Comparison of ENCODE assay signal across 19 cellular contexts in the genomic region with DNA sequence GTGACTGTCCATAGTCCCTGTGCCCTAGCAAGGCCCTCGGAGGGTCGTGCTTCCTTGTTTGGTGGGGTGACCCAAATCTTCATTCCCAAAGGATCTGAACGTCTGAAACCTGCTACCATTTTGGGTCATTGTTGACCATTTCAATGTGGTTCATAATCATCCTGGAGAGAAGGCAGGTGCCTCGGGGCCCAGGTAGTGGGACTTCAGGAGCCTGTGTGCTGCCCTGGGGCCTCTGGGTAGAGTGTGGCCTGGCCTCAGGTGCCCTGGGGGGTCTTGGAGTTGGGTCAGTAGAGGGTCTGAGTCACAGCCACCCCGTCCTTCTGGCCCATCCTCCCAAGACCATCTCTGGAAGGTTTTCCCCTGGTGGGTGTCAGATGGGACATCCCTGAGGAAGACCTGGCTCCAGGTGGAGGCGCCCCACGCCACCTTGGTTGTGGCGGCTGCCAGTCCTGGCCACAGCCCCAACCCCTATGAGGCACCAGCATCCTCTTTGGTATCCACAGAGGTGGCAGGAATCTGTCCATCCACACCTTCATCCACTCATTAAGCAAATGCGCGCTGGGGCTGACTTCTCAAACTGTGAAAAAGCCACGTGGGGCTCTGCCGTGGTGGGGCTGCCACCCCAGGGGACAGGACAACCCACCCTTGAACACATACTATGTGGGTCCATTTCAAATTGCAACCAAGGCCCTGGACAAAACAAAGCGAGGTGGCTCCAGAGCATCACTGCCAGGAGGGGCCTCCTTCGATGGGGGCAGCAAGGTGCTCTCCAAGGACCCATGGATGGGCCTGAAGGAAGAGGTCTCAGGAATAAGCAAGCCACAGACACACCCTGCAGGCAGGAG. TPM values are rescaled to one million over a fixed set of nuclear protein-coding genes. Genes with fewer than 3 reads are reported as not detected.
A peak's percentile ranks its signal among the peaks of the same experiment; 100 is the strongest.
DNase-seq lines count a peak whose midpoint lies in the region; ATAC-seq and TF ChIP-seq lines count a peak whose summit lies in the region.
"Had no signal": no experiment of that assay in that cellular context is flagged by ENCODE, and none has a peak within 500 bp of the region (broad histone marks: within the 10 kb centered on the region; RNA-seq: fewer than 3 reads in every experiment).

No MANE protein-coding gene starts in this region.

- no peaks in the 10 kb centered on the region for H3K27me3 Mint-ChIP-seq in activated T-cell treated with anti-CD3 and anti-CD28 coated beads, Interleukin-2, amount 50 U/mL, for 72 hours (ENCODE audit: low read depth)

- no peak for TF ChIP-seq EP300 in sigmoid colon (IDR thresholded peaks at IDR 0.05)

- H3K27ac ChIP-seq in Peyer's patch (no peak overlapping the region), left lung (no peak overlapping the region), sigmoid colon (no peak overlapping the region)

- H3K4me1 ChIP-seq in Peyer's patch, result no peaks in the 10 kb centered on the region
- H3K4me1 ChIP-seq in left lung, result no peaks in the 10 kb centered on the region
- H3K4me1 ChIP-seq in sigmoid colon, result no peaks in the 10 kb centered on the region

- no peaks in the 10 kb centered on the region for H3K9me3 Mint-ChIP-seq in activated T-cell treated with anti-CD3 and anti-CD28 coated beads, Interleukin-2, amount 50 U/mL, for 72 hours

- TF ChIP-seq POLR2A in Peyer's patch (IDR thresholded peaks at IDR 0.05) (no peak), sigmoid colon (IDR thresholded peaks at IDR 0.05) (no peak)

- no peaks in the 10 kb centered on the region for H3K9me3 ChIP-seq in Peyer's patch
- no peaks in the 10 kb centered on the region for H3K9me3 ChIP-seq in left lung
- no peaks in the 10 kb centered on the region for H3K9me3 ChIP-seq in sigmoid colon

- no peak overlapping the region for H3K27ac Mint-ChIP-seq in activated T-cell treated with anti-CD3 and anti-CD28 coated beads, Interleukin-2, amount 50 U/mL, for 72 hours
- H3K27ac Mint-ChIP-seq: CD14-positive monocyte, H9 had no signal

- intact Hi-C loops in left lung (cut with DNase I), result no loop called here
- intact Hi-C loops in sigmoid colon (cut with DNase I), result no loop called here

- H3K36me3 Mint-ChIP-seq in activated T-cell treated with anti-CD3 and anti-CD28 coated beads, Interleukin-2, amount 50 U/mL, for 72 hours (ENCODE audit: insufficient read depth in 2 of 2), result no peaks in the 10 kb centered on the region

- peak; percentile 52 for DNase-seq in activated effector memory CD4-positive, alpha-beta T cell treated with anti-CD3 and anti-CD28 coated beads, Interleukin-2, amount 50 U/mL, for 16 hours
- DNase-seq in activated effector memory CD4-positive, alpha-beta T cell treated with Interleukin-2 at 50 U/mL for 16 hours, result no peak
- DNase-seq in Peyer's patch, result peak in 2 of 3 donors; percentile 17 to 29
- DNase-seq in left lung, result peak; percentile 19 to 47
- DNase-seq in sigmoid colon, result peak; percentile 55
- DNase-seq in activated CD4-positive, alpha-beta T cell treated with anti-CD3 and anti-CD28 coated beads for 48 hours, result no peak
- DNase-seq in activated T-cell treated with anti-CD3 and anti-CD28 coated beads, Interleukin-2, amount 50 U/mL, for 72 hours, result no peak
- DNase-seq: 8988T, DMS79, H9, KBM-7, NCI-H1105 treated with DMSO at 0.1 percent for 48 hours, NCI-H1694, NCI-H2081 treated with DMSO at 0.1 percent for 48 hours had no signal

- WGBS in sigmoid colon, 2 donors, result 91 to 94% methylated on average over 14 of the region's 14 CpGs

- H3K27me3 ChIP-seq in Peyer's patch (no peaks in the 10 kb centered on the region), left lung (peaks cover 0 to 15% of the 10 kb centered on the region in 2 donors), sigmoid colon (peaks cover 0 to 13% (median 0%) of the 10 kb centered on the region in 3 donors)

- no peak for TF ChIP-seq CTCF in Peyer's patch (IDR thresholded peaks at IDR 0.05)
- no peak for TF ChIP-seq CTCF in left lung (IDR thresholded peaks at IDR 0.05)
- no peak for TF ChIP-seq CTCF in sigmoid colon (IDR thresholded peaks at IDR 0.05)

- H3K4me3 ChIP-seq in Peyer's patch (no peak overlapping the region), left lung (no peak overlapping the region), sigmoid colon (no peak overlapping the region)

- H3K36me3 ChIP-seq in Peyer's patch (no peaks in the 10 kb centered on the region), left lung (no peaks in the 10 kb centered on the region), sigmoid colon (no peaks in the 10 kb centered on the region)

- no peaks in the 10 kb centered on the region for H3K4me1 Mint-ChIP-seq in activated T-cell treated with anti-CD3 and anti-CD28 coated beads, Interleukin-2, amount 50 U/mL, for 72 hours (ENCODE audit: low read depth)

- H3K4me3 Mint-ChIP-seq in activated T-cell treated with anti-CD3 and anti-CD28 coated beads, Interleukin-2, amount 50 U/mL, for 72 hours, result no peak overlapping the region
- H3K4me3 Mint-ChIP-seq: CD14-positive monocyte, H9 had no signal

- no peak for ATAC-seq in left lung
- ATAC-seq in activated T-cell treated with anti-CD3 and anti-CD28 coated beads, Interleukin-2, amount 50 U/mL, for 72 hours (replicated peaks in 1 of 2), result no peak
- ATAC-seq in GM18907 (IDR thresholded peaks at IDR 0.05; ENCODE audit: unreplicated experiment), result no peak
- ATAC-seq: HepG2 had no signal

RNA-seq across cellular contexts. Expression of a gene that starts 41.6 kb away (rescaled TPM):
- total RNA-seq in Peyer's patch (1 to 10 TPM in 1 of 4 donors, not detected in 3; 2.5 TPM), left lung (10 to 100 TPM; 28.4 to 72.1 TPM), sigmoid colon (1 to 10 TPM; 1.2 to 6.9 (median 1.9) TPM)
- polyA plus RNA-seq in sigmoid colon, result 1 to 10 TPM in 2 of 3 donors, under 1 TPM in 1; 0.69 to 2.8 (median 1.2) TPM
- total RNA-seq in activated T-cell treated with anti-CD3 and anti-CD28 coated beads, Interleukin-2, amount 50 U/mL, for 72 hours, result not detected
- total RNA-seq: H9, HepG2, NCI-H460 had no signal
- polyA plus RNA-seq: AG04450, HepG2 had no signal

Comparison
In these comparisons a context has a peak if more than half of its experiments do, and no peak if none do; other contexts are left out.
1. DNase-seq: peak in activated effector memory CD4-positive, alpha-beta T cell treated with anti-CD3 and anti-CD28 coated beads, Interleukin-2, amount 50 U/mL, for 16 hours (single experiment), Peyer's patch (2 of 3), left lung (2 of 2) and sigmoid colon (single experiment); none in activated effector memory CD4-positive, alpha-beta T cell treated with Interleukin-2 at 50 U/mL for 16 hours (single experiment), activated CD4-positive, alpha-beta T cell treated with anti-CD3 and anti-CD28 coated beads for 48 hours (single experiment) and activated T-cell treated with anti-CD3 and anti-CD28 coated beads, Interleukin-2, amount 50 U/mL, for 72 hours (0 of 2).